In genomic region chr6:87686636-87687205, GRCh38 we compare ENCODE assay signal across 8 cellular contexts. TPM values are rescaled to one million over a fixed set of nuclear protein-coding genes. Genes with fewer than 3 reads are reported as not detected.
DNase-seq lines count a peak whose midpoint lies in the region; ATAC-seq, FAIRE-seq and TF ChIP-seq lines count a peak whose summit lies in the region.
"Not testable (repeated sequence)": the region's sequence is repeated elsewhere in the genome, so short reads cannot be mapped to it uniquely, and the experiment has no call there.

No MANE protein-coding gene starts in this region.

- not testable (repeated sequence) for FAIRE-seq in small intestine (lab: Jason Lieb, UNC)

- H3K4me3 ChIP-seq in CD4-positive, CD25-positive, alpha-beta regulatory T cell (ENCODE audit: low read depth, low read length); HEK293 (ENCODE audit: low read depth, low read length); adrenal gland; right lobe of liver; trophoblast cell (ENCODE audit: low read depth, low read length); small intestine (ENCODE audit: low read depth in 1 of 2, low read length in 2 of 2): not testable (repeated sequence)

- H3K4me1 Mint-ChIP-seq in CD4-positive, CD25-positive, alpha-beta regulatory T cell: peaks cover 51 to 93% (median 76%) of the 10 kb centered on the region in 4 donors
- peaks cover 57 to 76% of the 10 kb centered on the region in 2 donors for H3K4me1 Mint-ChIP-seq in effector memory CD8-positive, alpha-beta T cell (ENCODE audit: low read depth in 2 of 2)

- not testable (repeated sequence) for H2BK120ac ChIP-seq in trophoblast cell (ENCODE audit: insufficient read depth, low read length, poor library complexity)

- peaks cover 46% of the 10 kb centered on the region for H3K4me1 ChIP-seq in CD4-positive, CD25-positive, alpha-beta regulatory T cell (ENCODE audit: control insufficient read depth, insufficient read depth, low read length, poor library complexity, severe bottlenecking)
- peaks cover 28% of the 10 kb centered on the region for H3K4me1 ChIP-seq in HEK293 (ENCODE audit: control insufficient read depth, insufficient read depth, low read length)
- peaks cover 30 to 87% of the 10 kb centered on the region in 2 donors for H3K4me1 ChIP-seq in adrenal gland (replicated peaks in 1 of 2)
- peaks cover 0 to 86% (median 7%) of the 10 kb centered on the region in 4 donors for H3K4me1 ChIP-seq in right lobe of liver
- not testable (repeated sequence) for H3K4me1 ChIP-seq in trophoblast cell (ENCODE audit: control insufficient read depth in 1 of 2, insufficient read depth in 2 of 2, low read length in 2 of 2)
- H3K4me1 ChIP-seq in small intestine (ENCODE audit: control insufficient read depth in 2 of 2, insufficient read depth in 1 of 2, low read depth in 1 of 2, low read length in 1 of 2): peaks cover 3 to 14% of the 10 kb centered on the region in 2 donors

- not testable (repeated sequence) for TF ChIP-seq CTCF in HEK293 (tag by site-specific recombination; IDR thresholded peaks at IDR 0.05)
- TF ChIP-seq CTCF in adrenal gland (IDR thresholded peaks at IDR 0.05) (peak in 1 of 6 experiments; percentile 16), right lobe of liver (IDR thresholded peaks at IDR 0.05) (peak in 1 of 4 donors; percentile 10)

- peak overlapping the region in 3 of 4 donors; percentile 1 to 39 (median 21) for H3K4me3 Mint-ChIP-seq in CD4-positive, CD25-positive, alpha-beta regulatory T cell
- peak overlapping the region; percentile 33 to 35 for H3K4me3 Mint-ChIP-seq in effector memory CD8-positive, alpha-beta T cell

- not testable (repeated sequence) for H4K8ac ChIP-seq in trophoblast cell (ENCODE audit: low read depth, low read length)

- not testable (repeated sequence) for H3K79me1 ChIP-seq in trophoblast cell (ENCODE audit: low read length)

- not testable (repeated sequence) for H3K27me3 ChIP-seq in CD4-positive, CD25-positive, alpha-beta regulatory T cell (ENCODE audit: control insufficient read depth, insufficient read depth, low read length); adrenal gland; right lobe of liver; trophoblast cell (ENCODE audit: insufficient read depth, low read length); small intestine (ENCODE audit: control insufficient read depth in 2 of 2, insufficient read depth in 2 of 2, low read length in 2 of 2)

- not testable (repeated sequence) for H3K9me3 ChIP-seq in CD4-positive, CD25-positive, alpha-beta regulatory T cell (ENCODE audit: control insufficient read depth in 2 of 2, low read length in 2 of 2); HEK293 (ENCODE audit: control insufficient read depth, insufficient read depth, low read depth, low read length); adrenal gland (replicated peaks in 1 of 3); right lobe of liver; trophoblast cell (ENCODE audit: insufficient read depth, low read depth, low read length); small intestine (ENCODE audit: control insufficient read depth, low read depth)

- not testable (repeated sequence) for H3K9ac ChIP-seq in trophoblast cell (ENCODE audit: low read length)

- intact Hi-C loops in adrenal gland (cut with DNase I); right lobe of liver (cut with DNase I): not testable (repeated sequence)

- not testable (repeated sequence) for H4K91ac ChIP-seq in trophoblast cell (ENCODE audit: low read depth, low read length)

- H4K12ac ChIP-seq in trophoblast cell (ENCODE audit: low read depth, low read length): not testable (repeated sequence)

- H3K27me3 Mint-ChIP-seq in CD4-positive, CD25-positive, alpha-beta regulatory T cell; effector memory CD8-positive, alpha-beta T cell: not testable (repeated sequence)

- not testable (repeated sequence) for H3K9me3 Mint-ChIP-seq in CD4-positive, CD25-positive, alpha-beta regulatory T cell; effector memory CD8-positive, alpha-beta T cell

- H3K36me3 ChIP-seq in CD4-positive, CD25-positive, alpha-beta regulatory T cell (ENCODE audit: control insufficient read depth, insufficient read depth, low read length); HEK293 (ENCODE audit: control insufficient read depth in 2 of 2, insufficient read depth in 1 of 2, low read length in 2 of 2); adrenal gland (replicated peaks in 1 of 2); right lobe of liver; trophoblast cell (ENCODE audit: control insufficient read depth in 1 of 2, insufficient read depth in 2 of 2, low read length in 2 of 2); small intestine (ENCODE audit: control insufficient read depth in 2 of 2, insufficient read depth in 2 of 2, low read length in 2 of 2): not testable (repeated sequence)

- DNase-seq in CD4-positive, CD25-positive, alpha-beta regulatory T cell; effector memory CD8-positive, alpha-beta T cell; right lobe of liver; trophoblast cell: not testable (repeated sequence)
- DNase-seq in NCI-H2171 treated with DMSO at 0.1 percent for 48 hours (lab: John Stamatoyannopoulos, UW): peak; percentile 19
- peak in 4 of 7 donors; percentile 31 to 70 (median 50) for DNase-seq in adrenal gland
- peak; percentile 45 for DNase-seq in small intestine

- 63 to 75% (median 74%) methylated on average over 11 of the region's 11 CpGs for WGBS in adrenal gland, 4 donors
- 26% methylated on average over 10 of the region's 11 CpGs for WGBS in right lobe of liver (ENCODE audit: insufficient coverage, low coverage, low lambda C conversion rate, missing lambda C conversion rate)
- WGBS in trophoblast cell (ENCODE audit: extremely low coverage, insufficient coverage, insufficient read length): no CpG with 5 or more reads among the region's 11 CpGs
- WGBS in small intestine, 3 donors: 62 to 82% (median 72%) methylated on average over 11 of the region's 11 CpGs

- H2BK12ac ChIP-seq in trophoblast cell (ENCODE audit: low read length): not testable (repeated sequence)

- not testable (repeated sequence) for H2BK5ac ChIP-seq in trophoblast cell (ENCODE audit: low read depth, low read length, poor library complexity)

- CTCF ChIA-PET in HEK293 (lab: Yijun Ruan, JAX): interaction anchor here (0.6 kb wide), 1 partner anchor 548 kb away, joined by 3 read pairs; no protein-coding TSS in a partner anchor

- not testable (repeated sequence) for H3K18ac ChIP-seq in trophoblast cell (ENCODE audit: low read length)

- H2AK5ac ChIP-seq in trophoblast cell (ENCODE audit: low read length): not testable (repeated sequence)

- H3K23ac ChIP-seq in trophoblast cell (ENCODE audit: low read length): not testable (repeated sequence)

- not testable (repeated sequence) for H3K14ac ChIP-seq in trophoblast cell (ENCODE audit: low read length)

- peaks cover 14% of the 10 kb centered on the region for H3K36me3 Mint-ChIP-seq in CD4-positive, CD25-positive, alpha-beta regulatory T cell
- peaks cover 21% of the 10 kb centered on the region for H3K36me3 Mint-ChIP-seq in effector memory CD8-positive, alpha-beta T cell (ENCODE audit: insufficient read depth)

- ATAC-seq in CD4-positive, CD25-positive, alpha-beta regulatory T cell (ENCODE audit: low read depth in 2 of 2); effector memory CD8-positive, alpha-beta T cell (replicated peaks): not testable (repeated sequence)
- peak in 3 of 4 donors; percentile 24 to 52 (median 38) for ATAC-seq in right lobe of liver

- not testable (repeated sequence) for H3K27ac ChIP-seq in CD4-positive, CD25-positive, alpha-beta regulatory T cell (ENCODE audit: insufficient read depth, low read length, poor library complexity, severe bottlenecking); HEK293 (ENCODE audit: extremely low read depth, low read depth, low read length); adrenal gland; trophoblast cell (ENCODE audit: low read depth, low read length); small intestine (ENCODE audit: low read depth in 1 of 2, low read length in 1 of 2)
- peak overlapping the region in 1 of 3 donors; percentile 50 for H3K27ac ChIP-seq in right lobe of liver

- POLR2A ChIA-PET in HEK293 (lab: Yijun Ruan, JAX): not testable (repeated sequence)

- peak overlapping the region; percentile 89 for H3K4ac ChIP-seq in trophoblast cell (ENCODE audit: low read depth, low read length)

- H2AFZ ChIP-seq in trophoblast cell (ENCODE audit: insufficient read depth, low read length, poor library complexity): not testable (repeated sequence)

- H3K27ac Mint-ChIP-seq in CD4-positive, CD25-positive, alpha-beta regulatory T cell: peak overlapping the region in 2 of 3 donors; percentile 3 to 63
- peak overlapping the region in 1 of 2 donors; percentile 52 for H3K27ac Mint-ChIP-seq in effector memory CD8-positive, alpha-beta T cell

- TF ChIP-seq POLR2A in adrenal gland (IDR thresholded peaks at IDR 0.05); right lobe of liver (IDR thresholded peaks at IDR 0.05): not testable (repeated sequence)

- peaks cover 18% of the 10 kb centered on the region for H3K79me2 ChIP-seq in trophoblast cell (ENCODE audit: control insufficient read depth, insufficient read depth, low read length, poor library complexity)

- not testable (repeated sequence) for H3K4me2 ChIP-seq in trophoblast cell (ENCODE audit: low read length)

RNA-seq across cellular contexts. Expression of gene AKIRIN2, which starts 15.3 kb away (rescaled TPM):
- total RNA-seq in CD4-positive, CD25-positive, alpha-beta regulatory T cell: 119 TPM
- polyA plus RNA-seq in CD4-positive, CD25-positive, alpha-beta regulatory T cell: 10 to 100 TPM; 47.7 to 66.7 (median 49.5) TPM
- total RNA-seq in adrenal gland (10 to 100 TPM; 23.9 to 70.2 (median 55.5) TPM), right lobe of liver (10 to 100 TPM; 10.6 to 25.3 (median 18.6) TPM)
- polyA plus RNA-seq in adrenal gland (10 to 100 TPM; 22.8 to 60.0 (median 31.1) TPM), small intestine (10 to 100 TPM; 19.9 to 28.5 (median 20.0) TPM)
- polyA plus RNA-seq in trophoblast cell (2013): 86.1 and 86.4 TPM in 2 replicates
